ENCODE assay signal across 8 cellular contexts in the genomic region with DNA sequence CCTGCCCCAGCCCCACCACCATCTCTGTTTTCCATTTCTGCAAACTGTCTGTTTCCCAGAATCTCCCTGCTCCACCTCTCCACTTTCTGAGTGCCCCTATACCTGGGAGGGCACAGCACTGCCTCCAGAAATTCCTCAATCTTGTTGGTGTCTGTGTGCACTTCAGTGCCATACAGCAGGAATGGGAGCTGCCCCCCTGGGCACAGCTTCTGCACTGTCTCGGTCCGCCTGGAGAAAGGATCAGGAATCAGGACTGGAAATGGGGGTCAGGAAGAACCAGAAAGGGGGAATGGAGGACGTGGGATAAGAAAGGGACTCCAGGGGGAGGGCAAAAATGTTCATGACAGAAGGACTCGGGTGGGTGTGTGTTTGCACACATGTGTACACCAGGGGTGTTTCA. TPM values are rescaled to one million over a fixed set of nuclear protein-coding genes. Genes with fewer than 3 reads are reported as not detected.
DNase-seq lines count a peak whose midpoint lies in the region; ATAC-seq and TF ChIP-seq lines count a peak whose summit lies in the region.
"Had no signal": no experiment of that assay in that cellular context is flagged by ENCODE, and none has a peak within 500 bp of the region (broad histone marks: within the 10 kb centered on the region; RNA-seq: fewer than 3 reads in every experiment).

No MANE protein-coding gene starts in this region.

- H3K36me3 ChIP-seq in HUES64 (ENCODE audit: insufficient read depth, low read length) = peaks cover 38% of the 10 kb centered on the region
- peaks cover 0 to 35% of the 10 kb centered on the region in 2 donors for H3K36me3 ChIP-seq in psoas muscle (ENCODE audit: insufficient read depth in 1 of 2, low read depth in 1 of 2)
- peaks cover 37% of the 10 kb centered on the region for H3K36me3 ChIP-seq in SJCRH30

- peaks cover 34% of the 10 kb centered on the region for H3K4me1 ChIP-seq in HUES64 (ENCODE audit: insufficient read depth, low read length)
- H3K4me1 ChIP-seq in psoas muscle = peaks cover 26% of the 10 kb centered on the region
- H3K4me1 ChIP-seq in SJCRH30 = peaks cover 25% of the 10 kb centered on the region

- no peaks in the 10 kb centered on the region for H3K27me3 ChIP-seq in HUES64 (ENCODE audit: insufficient read depth, low read length)
- H3K27me3 ChIP-seq in psoas muscle (ENCODE audit: insufficient read depth in 3 of 3, low read length in 2 of 3) = peaks cover 0 to 11% (median 0%) of the 10 kb centered on the region in 3 donors
- no peaks in the 10 kb centered on the region for H3K27me3 ChIP-seq in SJCRH30

- H3K9me3 ChIP-seq in HUES64 (ENCODE audit: insufficient read depth, low read depth, low read length) = no peaks in the 10 kb centered on the region
- H3K9me3 ChIP-seq in psoas muscle = no peaks in the 10 kb centered on the region
- H3K9me3 ChIP-seq in SJCRH30 (replicated peaks) = no peaks in the 10 kb centered on the region

- H3K27ac ChIP-seq in HUES64 (ENCODE audit: low read depth, low read length) = no peak overlapping the region
- H3K27ac ChIP-seq in psoas muscle = peak overlapping the region; percentile 74
- H3K27ac ChIP-seq in SJCRH30 = no peak overlapping the region

- intact Hi-C loops in psoas muscle (cut with DNase I) = no loop called here

- DNase-seq in psoas muscle (no peak), SJCRH30 (no peak), UCSD-AML1 (lab: John Stamatoyannopoulos, UW; ENCODE audit: unreplicated experiment) (no peak)
- DNase-seq: NCI-H1105 treated with DMSO at 0.1 percent for 48 hours had no signal

- H3K9me3 Mint-ChIP-seq in brain = peaks cover 0 to 2% (median 0%) of the 10 kb centered on the region in 5 experiments

- ATAC-seq in psoas muscle = no peak
- ATAC-seq in HG02610 (IDR thresholded peaks at IDR 0.05; ENCODE audit: unreplicated experiment) = no peak

- H3K36me3 Mint-ChIP-seq in brain = peaks cover 33% of the 10 kb centered on the region

- H3K4me3 ChIP-seq in HUES64 (ENCODE audit: low read length) (peak overlapping the region; percentile 90; the same call in 1 of the 2 replicates), psoas muscle (no peak overlapping the region), SJCRH30 (no peak overlapping the region)

- peaks cover 25% of the 10 kb centered on the region for H3K27me3 Mint-ChIP-seq in brain

- H3K4me3 Mint-ChIP-seq in brain = peak overlapping the region; percentile 90 to 98 (median 95)

- TF ChIP-seq CTCF in brain (conservative IDR thresholded peaks at IDR 0.05) (no peak), psoas muscle (IDR thresholded peaks at IDR 0.05) (no peak)

- WGBS in HUES64 = 95% methylated on average over 4 of the region's 4 CpGs
- WGBS in psoas muscle, 3 donors = 82 to 92% (median 87%) methylated on average over 4 of the region's 4 CpGs

- peak overlapping the region; percentile 40 to 96 (median 55) for H3K27ac Mint-ChIP-seq in brain

- H3K9ac ChIP-seq in HUES64 (ENCODE audit: low read depth, low read length) = no peak overlapping the region

- H3K4me1 Mint-ChIP-seq in brain = peaks cover 76% of the 10 kb centered on the region

RNA-seq across cellular contexts. Expression of a gene that starts 2.6 kb away (rescaled TPM):
- polyA plus RNA-seq in HUES64 (2013, experiment 1 of 2) = 285 TPM
- polyA plus RNA-seq in HUES64 (2013, experiment 2 of 2) = 300 TPM
- 424 TPM for polyA plus RNA-seq in brain (ENCODE audit: insufficient read depth, low read depth, low replicate concordance)
- 10 to 100 TPM; 29.1 to 51.2 (median 41.9) TPM for total RNA-seq in psoas muscle
- polyA plus RNA-seq in psoas muscle = 10 to 100 TPM; 20.6 to 85.9 (median 35.1) TPM
- 210 and 234 TPM in 2 replicates for total RNA-seq in SJCRH30 (2014; rRNA removed; shearing (Covaris generic))

RNA-seq across cellular contexts. Expression of a gene that starts 4.6 kb away (rescaled TPM):
- 65.0 TPM for polyA plus RNA-seq in HUES64 (2013, experiment 1 of 2)
- polyA plus RNA-seq in HUES64 (2013, experiment 2 of 2) = 86.9 TPM
- polyA plus RNA-seq in brain (ENCODE audit: insufficient read depth, low read depth, low replicate concordance) (284 TPM), psoas muscle (10 to 100 TPM in 2 of 3 donors, 1 to 10 TPM in 1; 6.3 to 13.8 (median 11.3) TPM)
- 10 to 100 TPM in 2 of 4 donors, 1 to 10 TPM in 2; 8.4 to 16.2 (median 10.2) TPM for total RNA-seq in psoas muscle
- 39.1 and 42.7 TPM in 2 replicates for total RNA-seq in SJCRH30 (2014; rRNA removed; shearing (Covaris generic))

RNA-seq across cellular contexts. Expression of a gene that starts 6.1 kb away (rescaled TPM):
- 9.5 TPM for polyA plus RNA-seq in HUES64 (2013, experiment 1 of 2)
- polyA plus RNA-seq in HUES64 (2013, experiment 2 of 2) = 14.6 TPM
- polyA plus RNA-seq in brain (ENCODE audit: insufficient read depth, low read depth, low replicate concordance) (3.1 TPM), psoas muscle (1 to 10 TPM; 1.4 to 2.7 (median 1.7) TPM)
- 1 to 10 TPM; 1.7 to 3.0 (median 1.8) TPM for total RNA-seq in psoas muscle
- total RNA-seq in SJCRH30 (2014; rRNA removed; shearing (Covaris generic)) = 12.9 and 13.4 TPM in 2 replicates

RNA-seq across cellular contexts. Expression of a gene that starts 10.6 kb away (rescaled TPM):
- not detected for polyA plus RNA-seq in HUES64 (2013, experiment 1 of 2)
- polyA plus RNA-seq in HUES64 (2013, experiment 2 of 2) = not detected
- polyA plus RNA-seq in brain (ENCODE audit: insufficient read depth, low read depth, low replicate concordance) (0.39 TPM), psoas muscle (under 1 TPM in 1 of 3 donors, not detected in 2; 0.04 TPM)
- total RNA-seq in psoas muscle = under 1 TPM; 0.10 to 0.37 (median 0.22) TPM
- total RNA-seq in SJCRH30 (2014; rRNA removed; shearing (Covaris generic)) = 0.47 TPM in 1 of 2 replicates, not detected in the other

RNA-seq across cellular contexts. Expression of a gene that starts 12.2 kb away (rescaled TPM):
- polyA plus RNA-seq in HUES64 (2013, experiment 1 of 2) = not detected
- not detected for polyA plus RNA-seq in HUES64 (2013, experiment 2 of 2)
- polyA plus RNA-seq in brain (ENCODE audit: insufficient read depth, low read depth, low replicate concordance) = not detected
- not detected for total RNA-seq in psoas muscle
- not detected for polyA plus RNA-seq in psoas muscle
- not detected in 2 replicates for total RNA-seq in SJCRH30 (2014; rRNA removed; shearing (Covaris generic))
- total RNA-seq: activated CD8-positive, alpha-beta memory T cell treated with anti-CD3 and anti-CD28 coated beads for 36 hours had no signal
